Comparison of ENCODE assay signal across 8 cellular contexts in the genomic region with DNA sequence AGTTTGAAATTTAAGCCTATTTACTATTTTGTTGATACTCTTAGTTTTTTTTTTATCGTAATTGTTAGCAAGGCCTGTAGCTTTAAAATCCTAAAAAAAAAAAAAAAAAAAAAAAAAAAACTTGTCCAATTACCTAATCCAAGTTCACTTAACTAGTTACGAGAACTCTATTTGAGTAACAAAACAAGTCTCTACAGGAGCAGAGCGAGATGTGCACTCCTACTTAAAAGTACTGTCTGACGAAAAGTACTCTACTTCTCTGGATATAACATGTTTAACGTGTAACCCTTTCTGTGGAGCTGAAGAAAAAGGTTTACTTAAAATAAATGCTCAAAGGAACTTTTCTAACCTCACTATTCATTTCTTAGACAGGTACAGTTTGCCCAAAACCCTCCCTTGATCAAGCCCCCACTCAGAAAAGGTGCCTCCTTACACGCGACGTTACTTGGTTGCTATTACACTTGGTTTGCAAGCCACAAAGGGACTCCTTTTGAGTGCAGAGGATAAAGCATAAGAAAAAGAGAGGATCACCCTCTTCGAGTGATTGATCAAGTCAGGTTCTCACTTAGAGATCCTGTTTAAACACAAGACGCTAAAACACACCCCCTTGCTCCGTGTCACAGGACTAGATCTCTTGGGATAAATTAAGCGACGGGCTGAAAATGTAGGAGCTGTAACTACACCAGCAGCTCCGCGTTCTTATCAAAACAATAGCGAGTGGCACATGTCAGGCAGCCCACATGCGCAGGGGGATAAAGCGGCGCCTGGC. TPM values are rescaled to one million over a fixed set of nuclear protein-coding genes. Genes with fewer than 3 reads are reported as not detected.
A peak's percentile ranks its signal among the peaks of the same experiment; 100 is the strongest.
DNase-seq lines count a peak whose midpoint lies in the region; ATAC-seq and TF ChIP-seq lines count a peak whose summit lies in the region.

No MANE protein-coding gene starts in this region.

- TF ChIP-seq POLR2A in lower leg skin (IDR thresholded peaks at IDR 0.05), result no peak

- intact Hi-C loops in lower leg skin (cut with DNase I; ENCODE audit: low total_unique reads), result no loop called here

- in situ Hi-C loops in brain microvascular endothelial cell (cut with HindIII; ENCODE audit: low pct_ligation_motif_present, low sequenced_read_pairs), result no loop called here

- H3K4me1 ChIP-seq in thoracic aorta (ENCODE audit: control insufficient read depth in 1 of 2, low read depth in 2 of 2), result peaks cover 3 to 13% of the 10 kb centered on the region in 2 donors

- peak; percentile 5 to 10 for DNase-seq in stimulated activated CD4-positive, alpha-beta T cell treated with anti-CD3 and anti-CD28 coated beads, Interleukin-15, amount 100 ng/mL, for 48 hours (ENCODE audit: low read depth in 2 of 2)
- no peak for DNase-seq in stimulated activated CD4-positive, alpha-beta T cell treated with anti-CD3 and anti-CD28 coated beads, Interleukin-4, amount 100 ng/mL, for 1 hour
- DNase-seq in NCI-H345 (lab: John Stamatoyannopoulos, UW) (peak; percentile 87), brain microvascular endothelial cell (peak; percentile 51), lower leg skin (ENCODE audit: low spot score in 2 of 2) (peak in 1 of 2 donors; percentile 48), thoracic aorta (ENCODE audit: low spot score) (no peak), SKM-1 (lab: John Stamatoyannopoulos, UW; ENCODE audit: unreplicated experiment) (no peak)

- no peaks in the 10 kb centered on the region for H3K9me3 ChIP-seq in thoracic aorta

- H3K36me3 ChIP-seq in brain microvascular endothelial cell (replicated peaks) (peaks cover 1% of the 10 kb centered on the region), thoracic aorta (no peaks in the 10 kb centered on the region)

- H3K27ac ChIP-seq in brain microvascular endothelial cell (peak overlapping the region; percentile 95), thoracic aorta (peak overlapping the region; percentile 99 to 100)

- H3K4me3 ChIP-seq in brain microvascular endothelial cell (ENCODE audit: low read depth, low read length) (peak overlapping the region; percentile 83), lower leg skin (ENCODE audit: low read depth, poor library complexity, severe bottlenecking) (peak overlapping the region; percentile 83), thoracic aorta (peak overlapping the region; percentile 100)

- 1 to 2% methylated on average over 19 of the region's 19 CpGs for WGBS in lower leg skin, 2 donors

- TF ChIP-seq CTCF in brain microvascular endothelial cell (IDR thresholded peaks at IDR 0.05; ENCODE audit: low read depth, low read length, missing control alignments) (no peak), lower leg skin (IDR thresholded peaks at IDR 0.05) (no peak), thoracic aorta (IDR thresholded peaks at IDR 0.05) (no peak)

- ATAC-seq in HG02840 (IDR thresholded peaks at IDR 0.05; ENCODE audit: low FRiP score, unreplicated experiment) (peak; percentile 5), thoracic aorta (ENCODE audit: insufficient number of reproducible peaks, low FRiP score, low read depth) (peak; percentile 57)

- H3K27me3 ChIP-seq in brain microvascular endothelial cell (replicated peaks) (no peaks in the 10 kb centered on the region), thoracic aorta (replicated peaks; ENCODE audit: insufficient read depth) (no peaks in the 10 kb centered on the region)

RNA-seq across cellular contexts. Expression of a gene that starts 2.2 kb away (rescaled TPM):
- total RNA-seq in lower leg skin, result 10 to 100 TPM; 27.7 to 47.9 (median 42.1) TPM
- 10 to 100 TPM; 16.1 to 51.6 TPM for total RNA-seq in thoracic aorta

Comparison
In these comparisons a context has a peak if more than half of its experiments do, and no peak if none do; other contexts are left out.
1. DNase-seq: peak in stimulated activated CD4-positive, alpha-beta T cell treated with anti-CD3 and anti-CD28 coated beads, Interleukin-15, amount 100 ng/mL, for 48 hours (2 of 2), NCI-H345 (single experiment) and brain microvascular endothelial cell (single experiment); none in stimulated activated CD4-positive, alpha-beta T cell treated with anti-CD3 and anti-CD28 coated beads, Interleukin-4, amount 100 ng/mL, for 1 hour (single experiment), thoracic aorta (single experiment) and SKM-1 (single experiment).
2. Peak in every context shown above with its lines, with median percentiles within 50 percentile points of each other: H3K4me3 ChIP-seq.